Comparison of ENCODE assay signal across 8 cellular contexts in genomic region chr3:57756022-57756527, GRCh38. TPM values are rescaled to one million over a fixed set of nuclear protein-coding genes. Genes with fewer than 3 reads are reported as not detected.
DNase-seq lines count a peak whose midpoint lies in the region; ATAC-seq and TF ChIP-seq lines count a peak whose summit lies in the region.

Gene SLMAP (plus strand): TSS chr3:57756309. CDS start chr3:57757652, 1,343 bp downstream.

- peaks cover 19% of the 10 kb centered on the region for H3K4me1 Mint-ChIP-seq in endothelial cell (ENCODE audit: unreplicated experiment)
- peaks cover 42% of the 10 kb centered on the region for H3K4me1 Mint-ChIP-seq in mesothelial cell of epicardium

- H3K36me3 Mint-ChIP-seq in endothelial cell (ENCODE audit: low read depth, unreplicated experiment): peaks cover 12% of the 10 kb centered on the region
- no peaks in the 10 kb centered on the region for H3K36me3 Mint-ChIP-seq in mesothelial cell of epicardium

- H3K4me3 ChIP-seq in OCI-LY3 (ENCODE audit: low read length): peak within 1 kb of the TSS; percentile 85

- no peaks in the 10 kb centered on the region for H3K9me3 Mint-ChIP-seq in endothelial cell (ENCODE audit: unreplicated experiment)
- H3K9me3 Mint-ChIP-seq in mesothelial cell of epicardium: no peaks in the 10 kb centered on the region

- H3K27ac Mint-ChIP-seq in endothelial cell (ENCODE audit: unreplicated experiment) (peak within 1 kb of the TSS; percentile 98), mesothelial cell of epicardium (peak within 1 kb of the TSS; percentile 98)

- H3K4me2 ChIP-seq in OCI-LY3 (ENCODE audit: low read length): peak within 1 kb of the TSS; percentile 92

- ATAC-seq in GM21515 (IDR thresholded peaks at IDR 0.05; ENCODE audit: unreplicated experiment): peak; percentile 89

- peaks cover 17% of the 10 kb centered on the region for H3K36me3 ChIP-seq in OCI-LY3 (replicated peaks; ENCODE audit: low read depth, low read length)

- H4K20me1 ChIP-seq in OCI-LY3 (ENCODE audit: insufficient read depth, low read length): peaks cover 10% of the 10 kb centered on the region

- H3K79me2 ChIP-seq in OCI-LY3 (ENCODE audit: low read length): peaks cover 49% of the 10 kb centered on the region

- H3K27me3 Mint-ChIP-seq in endothelial cell (ENCODE audit: unreplicated experiment) (peaks cover 9% of the 10 kb centered on the region), mesothelial cell of epicardium (ENCODE audit: low read depth) (no peaks in the 10 kb centered on the region)

- peak within 1 kb of the TSS; percentile 56 for H3K27ac ChIP-seq in OCI-LY3 (ENCODE audit: low read length)

- H3K9ac ChIP-seq in OCI-LY3 (ENCODE audit: low read length): peak within 1 kb of the TSS; percentile 83

- TF ChIP-seq CTCF in OCI-LY3 (IDR thresholded peaks at IDR 0.05; ENCODE audit: low read depth, low read length) (no peak), endothelial cell (IDR thresholded peaks at IDR 0.05; ENCODE audit: unreplicated experiment) (no peak), mesothelial cell of epicardium (IDR thresholded peaks at IDR 0.05; ENCODE audit: unreplicated experiment) (no peak)

- peak within 1 kb of the TSS; percentile 100 for H2AFZ ChIP-seq in OCI-LY3 (ENCODE audit: low read depth, low read length)

- no peaks in the 10 kb centered on the region for H3K27me3 ChIP-seq in OCI-LY3 (ENCODE audit: low read depth, low read length)

- H3K4me1 ChIP-seq in OCI-LY3 (ENCODE audit: low read length): peaks cover 24% of the 10 kb centered on the region

- no peaks in the 10 kb centered on the region for H3K9me3 ChIP-seq in OCI-LY3 (ENCODE audit: insufficient read depth, low read length)

- peak within 1 kb of the TSS; percentile 97 for H3K4me3 Mint-ChIP-seq in endothelial cell (ENCODE audit: unreplicated experiment)
- H3K4me3 Mint-ChIP-seq in mesothelial cell of epicardium: peak within 1 kb of the TSS; percentile 97

- DNase-seq in D341Med (ENCODE audit: low spot score): peak; percentile 94
- DNase-seq in HuH-7 (ENCODE audit: low spot score): peak; percentile 83
- peak; percentile 95 for DNase-seq in activated CD8-positive, alpha-beta memory T cell treated with anti-CD3 and anti-CD28 coated beads, Interleukin-2, amount 50 U/mL, for 48 hours
- peak; percentile 86 for DNase-seq in endothelial cell (ENCODE audit: low spot score)
- DNase-seq in mesothelial cell of epicardium (ENCODE audit: low spot score in 2 of 2, unreplicated experiment in 2 of 2): peak; percentile 89 to 91
- peak; percentile 91 to 92 for DNase-seq in stimulated activated CD8-positive, alpha-beta memory T cell treated with anti-CD3 and anti-CD28 coated beads, Interleukin-15, amount 100 ng/mL, for 48 hours (ENCODE audit: low read depth in 2 of 2)

RNA-seq across cellular contexts. Expression of gene SLMAP, which starts in this region (rescaled TPM):
- total RNA-seq in endothelial cell (ENCODE audit: unreplicated experiment) (45.7 TPM), mesothelial cell of epicardium (93.0 to 108 TPM (median 100 TPM) in 3 replicates)

Comparison
In these comparisons a context has a peak if more than half of its experiments do, and no peak if none do; other contexts are left out.
1. Peak in every context shown above with its lines: DNase-seq, ATAC-seq, H3K4me3 ChIP-seq and H3K27ac ChIP-seq.